Comparison of ENCODE assay signal across 10 cellular contexts in the genomic region with DNA sequence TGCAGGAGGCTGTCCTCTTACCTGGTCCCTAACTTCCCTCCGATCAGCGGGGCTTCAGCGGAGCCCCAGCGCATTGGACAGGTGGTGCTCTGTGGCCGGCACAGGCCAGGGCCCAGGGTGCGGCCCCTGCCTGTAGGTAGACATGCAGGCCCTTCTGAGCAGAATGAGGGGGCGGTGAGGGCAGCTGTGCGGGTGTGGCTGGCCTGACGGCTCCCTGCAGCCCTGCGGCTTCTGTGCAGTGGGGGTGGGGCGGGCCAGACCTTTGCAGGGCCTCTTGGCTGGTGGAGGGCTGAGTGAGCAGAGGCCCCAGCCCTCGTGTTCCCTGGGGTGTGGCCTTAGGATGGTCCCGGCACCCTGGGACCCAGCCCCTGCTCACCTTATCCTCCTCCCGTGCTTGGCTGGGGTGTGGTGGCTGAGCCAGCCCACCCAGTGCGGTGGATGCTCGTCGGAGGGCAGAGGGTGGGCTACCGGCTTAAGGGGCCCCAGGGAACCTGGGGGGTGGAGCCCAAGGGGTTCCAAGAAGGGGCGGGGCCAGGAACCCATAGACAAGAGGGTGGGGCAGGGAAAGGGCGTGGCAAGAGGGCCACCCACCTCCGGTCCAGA. TPM values are rescaled to one million over a fixed set of nuclear protein-coding genes. Genes with fewer than 3 reads are reported as not detected.
DNase-seq lines count a peak whose midpoint lies in the region; ATAC-seq and TF ChIP-seq lines count a peak whose summit lies in the region.
"Had no signal": no experiment of that assay in that cellular context is flagged by ENCODE, and none has a peak within 500 bp of the region (broad histone marks: within the 10 kb centered on the region; RNA-seq: fewer than 3 reads in every experiment).

No MANE protein-coding gene starts in this region.

- 62% methylated on average over 15 to 21 of the region's 21 CpGs for whole genome bisulfite sequencing in GM23248 (ENCODE audit: low coverage in 1 of 2, low lambda C conversion rate in 2 of 2, missing lambda C conversion rate in 2 of 2), 2 experiments
- 47 to 64% methylated on average over 2 to 6 of the region's 21 CpGs for WGBS in esophagus squamous epithelium, 2 donors

- H3K36me3 ChIP-seq in GM23248 (ENCODE audit: low read depth), result no peaks in the 10 kb centered on the region
- H3K36me3 ChIP-seq in OCI-LY3 (replicated peaks; ENCODE audit: low read depth, low read length), result no peaks in the 10 kb centered on the region
- H3K36me3 ChIP-seq in esophagus squamous epithelium, result peaks cover 7 to 14% (median 9%) of the 10 kb centered on the region in 3 donors
- peaks cover 23% of the 10 kb centered on the region for H3K36me3 ChIP-seq in skeletal muscle satellite cell (ENCODE audit: insufficient read depth, low read length)

- H3K79me2 ChIP-seq in GM23248 (ENCODE audit: insufficient read depth) (peaks cover 100% of the 10 kb centered on the region), OCI-LY3 (ENCODE audit: low read length) (no peaks in the 10 kb centered on the region)

- intact Hi-C loops in esophagus squamous epithelium (cut with DNase I), result no loop called here

- DNase-seq in GM23248, result peak; percentile 60
- no peak for DNase-seq in esophagus squamous epithelium (lab: John Stamatoyannopoulos, UW)
- DNase-seq in T1000 (lab: John Stamatoyannopoulos, UW), result no peak
- DNase-seq: activated naive CD8-positive, alpha-beta T cell treated with anti-CD3 and anti-CD28 coated beads, Interleukin-2, amount 10 ng/mL, durations not matched to agents 7 days and 5 days; NCI-H2029 had no signal

- H2AFZ ChIP-seq in GM23248 (no peak overlapping the region), OCI-LY3 (ENCODE audit: low read depth, low read length) (no peak overlapping the region; the same call in 1 of the 2 replicates)

- peak overlapping the region; percentile 99 for H3K4me2 ChIP-seq in GM23248 (ENCODE audit: unreplicated experiment)
- H3K4me2 ChIP-seq in OCI-LY3 (ENCODE audit: low read length), result peak overlapping the region; percentile 51
- H3K4me2 ChIP-seq in skeletal muscle satellite cell (ENCODE audit: low read length), result peak overlapping the region; percentile 68

- no peaks in the 10 kb centered on the region for H3K9me3 ChIP-seq in GM23248 (ENCODE audit: low read depth)
- H3K9me3 ChIP-seq in OCI-LY3 (ENCODE audit: insufficient read depth, low read length), result no peaks in the 10 kb centered on the region
- no peaks in the 10 kb centered on the region for H3K9me3 ChIP-seq in esophagus squamous epithelium
- H3K9me3 ChIP-seq in skeletal muscle satellite cell (replicated peaks; ENCODE audit: low read length), result no peaks in the 10 kb centered on the region

- peaks cover 31% of the 10 kb centered on the region for H3K4me1 ChIP-seq in GM23248 (ENCODE audit: insufficient read depth)
- peaks cover 18% of the 10 kb centered on the region for H3K4me1 ChIP-seq in OCI-LY3 (ENCODE audit: low read length)
- peaks cover 51 to 77% (median 52%) of the 10 kb centered on the region in 3 donors for H3K4me1 ChIP-seq in esophagus squamous epithelium
- H3K4me1 ChIP-seq in skeletal muscle satellite cell (ENCODE audit: control insufficient read depth, insufficient read depth, low read length), result peaks cover 38% of the 10 kb centered on the region

- H3K9ac ChIP-seq in GM23248 (peak overlapping the region; percentile 91), OCI-LY3 (ENCODE audit: low read length) (no peak overlapping the region), skeletal muscle satellite cell (ENCODE audit: low read depth, low read length) (peak overlapping the region; percentile 54)

- no peak for TF ChIP-seq POLR2A in esophagus squamous epithelium (IDR thresholded peaks at IDR 0.05)

- H3K27ac ChIP-seq in GM23248, result peak overlapping the region; percentile 97
- H3K27ac ChIP-seq in OCI-LY3 (ENCODE audit: low read length), result no peak overlapping the region
- peak overlapping the region; percentile 42 to 92 (median 74) for H3K27ac ChIP-seq in esophagus squamous epithelium

- no peaks in the 10 kb centered on the region for H3K27me3 ChIP-seq in GM23248 (replicated peaks; ENCODE audit: insufficient read depth)
- no peaks in the 10 kb centered on the region for H3K27me3 ChIP-seq in OCI-LY3 (ENCODE audit: low read depth, low read length)
- H3K27me3 ChIP-seq in esophagus squamous epithelium, result peaks cover 0 to 10% (median 0%) of the 10 kb centered on the region in 4 donors
- H3K27me3 ChIP-seq in skeletal muscle satellite cell (ENCODE audit: control insufficient read depth, insufficient read depth, low read length), result no peaks in the 10 kb centered on the region

- H3K4me3 ChIP-seq in GM23248 (peak overlapping the region; percentile 24), OCI-LY3 (ENCODE audit: low read length) (peak overlapping the region; percentile 58), esophagus squamous epithelium (peak overlapping the region in 2 of 4 donors; percentile 6 to 42), skeletal muscle satellite cell (ENCODE audit: low read length) (peak overlapping the region; percentile 8)

- ATAC-seq in HG02642 (IDR thresholded peaks at IDR 0.05; ENCODE audit: poor library complexity, unreplicated experiment) (no peak), HG02763 (IDR thresholded peaks at IDR 0.05; ENCODE audit: unreplicated experiment) (no peak), GM18907 (IDR thresholded peaks at IDR 0.05; ENCODE audit: unreplicated experiment) (no peak)

- no peaks in the 10 kb centered on the region for H3K9me2 ChIP-seq in GM23248 (ENCODE audit: insufficient read depth)

- in situ Hi-C loops in GM23248 (cut with MboI), result no loop called here

- peaks cover 26% of the 10 kb centered on the region for H3F3A ChIP-seq in GM23248 (ENCODE audit: insufficient read depth)

- no peaks in the 10 kb centered on the region for H4K20me1 ChIP-seq in GM23248 (ENCODE audit: insufficient read depth)
- no peaks in the 10 kb centered on the region for H4K20me1 ChIP-seq in OCI-LY3 (ENCODE audit: insufficient read depth, low read length)

- TF ChIP-seq CTCF in OCI-LY3 (IDR thresholded peaks at IDR 0.05; ENCODE audit: low read depth, low read length) (no peak), esophagus squamous epithelium (IDR thresholded peaks at IDR 0.05) (no peak)

RNA-seq across cellular contexts. Expression of a gene that starts 6.3 kb away (rescaled TPM):
- total RNA-seq in GM23248 (2014; rRNA removed; shearing (Covaris generic)), result 410 and 423 TPM in 2 replicates
- 183 and 201 TPM in 2 replicates for polyA plus RNA-seq in GM23248 (2016; fragmentation: Nextera tagmentation; extraction: Ambion mirVana)
- 100 to 1,000 TPM in 2 of 4 donors, 10 to 100 TPM in 2; 63.9 to 236 (median 102) TPM for total RNA-seq in esophagus squamous epithelium
- 267 and 317 TPM in 2 replicates for total RNA-seq in skeletal muscle satellite cell (2012; rRNA removed)
